Comparison of ENCODE assay signal across 8 cellular contexts in the genomic region with DNA sequence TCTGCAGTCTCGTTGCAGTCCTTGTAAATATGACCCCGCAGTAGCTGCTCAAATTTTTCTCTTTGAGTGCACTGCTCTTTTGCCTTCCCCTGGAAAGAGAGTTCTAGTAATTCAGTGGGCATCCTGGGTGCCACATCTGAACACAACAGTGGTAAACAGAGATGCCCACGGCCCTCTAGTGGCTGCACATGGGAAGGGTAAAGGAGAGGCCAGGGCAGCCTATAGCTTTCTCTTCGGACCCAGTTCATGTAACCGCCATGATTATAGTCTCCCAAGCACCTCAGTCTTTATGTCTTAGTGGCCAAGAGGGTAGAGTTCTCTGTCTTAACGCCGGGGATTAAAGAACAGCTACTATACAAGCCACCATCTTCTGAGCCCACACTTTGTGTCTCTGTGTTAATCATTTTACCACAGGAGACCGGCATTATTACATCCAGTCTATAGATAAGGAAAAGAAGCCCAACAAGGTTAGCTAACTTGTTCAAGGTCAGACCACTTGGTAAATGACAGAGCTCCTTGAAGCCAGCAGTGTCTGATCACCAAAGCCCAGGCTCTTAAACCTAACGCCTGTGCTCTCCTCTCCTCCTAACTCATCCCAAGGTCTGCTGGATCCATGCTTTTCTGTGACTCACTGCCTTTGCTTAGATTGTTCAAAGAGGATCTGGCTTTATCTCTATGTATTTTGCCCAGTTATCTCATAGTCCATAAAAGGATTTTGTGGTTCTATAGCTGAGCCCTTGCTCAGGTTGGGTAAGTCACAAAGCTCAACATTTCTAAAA.
A peak's percentile ranks its signal among the peaks of the same experiment; 100 is the strongest.
DNase-seq lines count a peak whose midpoint lies in the region; ATAC-seq and TF ChIP-seq lines count a peak whose summit lies in the region.

No MANE protein-coding gene starts in this region.

- ATAC-seq in gastroesophageal sphincter: no peak

- POLR2A ChIA-PET in HEK293T (lab: Yijun Ruan, JAX): interaction anchor here (0.6 kb wide), 1 partner anchor 482 kb away, joined by 3 read pairs; a partner anchor contains a TSS

- DNase-seq in NCI-H2081 (lab: John Stamatoyannopoulos, UW) (peak; percentile 14 to 54), NCI-H2081 treated with DMSO at 0.1 percent for 48 hours (lab: John Stamatoyannopoulos, UW) (no peak), HEK293T (ENCODE audit: extremely low spot score) (peak; percentile 36), NB4 (ENCODE audit: low read depth) (peak; percentile 37), epithelial cell of esophagus (ENCODE audit: low read depth) (peak; percentile 51), osteocyte (ENCODE audit: extremely low spot score, unreplicated experiment) (no peak)
- DNase-seq in activated CD4-positive, alpha-beta T cell treated with anti-CD3 and anti-CD28 coated beads for 24 hours (ENCODE audit: low read depth in 2 of 2): peak; percentile 8 to 25

- H3K27ac Mint-ChIP-seq in osteocyte (ENCODE audit: unreplicated experiment): no peak overlapping the region

- no peaks in the 10 kb centered on the region for H3K4me1 Mint-ChIP-seq in osteocyte (ENCODE audit: unreplicated experiment)

- TF ChIP-seq EP300 in gastroesophageal sphincter (IDR thresholded peaks at IDR 0.05): no peak

- H3K27me3 Mint-ChIP-seq in osteocyte (ENCODE audit: unreplicated experiment): no peaks in the 10 kb centered on the region

- H3K27me3 ChIP-seq in gastroesophageal sphincter: no peaks in the 10 kb centered on the region

- peaks cover 0 to 11% (median 0%) of the 10 kb centered on the region in 3 donors for H3K9me3 ChIP-seq in gastroesophageal sphincter

- H3K4me3 Mint-ChIP-seq in osteocyte (ENCODE audit: unreplicated experiment): no peak overlapping the region

- no peak overlapping the region for H3K4me3 ChIP-seq in NB4 (ENCODE audit: low read depth, low read length)
- H3K4me3 ChIP-seq in epithelial cell of esophagus (ENCODE audit: low read length): no peak overlapping the region
- no peak overlapping the region for H3K4me3 ChIP-seq in gastroesophageal sphincter

- no peaks in the 10 kb centered on the region for H3K9me3 Mint-ChIP-seq in osteocyte (ENCODE audit: unreplicated experiment)

- peaks cover 0 to 5% of the 10 kb centered on the region in 2 donors for H3K36me3 ChIP-seq in gastroesophageal sphincter

- CTCF ChIA-PET in HEK293T (lab: Yijun Ruan, JAX): interaction anchor here (0.7 to 1.5 kb wide), 8 partner anchors 13 to 244 kb away, joined by 3 to 7 read pairs (median 3); no protein-coding TSS in a partner anchor

- TF ChIP-seq CTCF in NB4 (IDR thresholded peaks at IDR 0.05; ENCODE audit: low read depth, low read length) (peak; percentile 87), epithelial cell of esophagus (IDR thresholded peaks at IDR 0.05; ENCODE audit: insufficient read depth, low read depth, low read length, missing control alignments) (peak; percentile 76), osteocyte (IDR thresholded peaks at IDR 0.05) (peak; percentile 70), gastroesophageal sphincter (IDR thresholded peaks at IDR 0.05) (peak in 1 of 4 experiments; percentile 41)

- WGBS in gastroesophageal sphincter (ENCODE audit: low coverage in 1 of 2), 2 donors: 73 to 79% methylated on average over 8 of the region's 9 CpGs

- H3K27ac ChIP-seq in gastroesophageal sphincter: no peak overlapping the region

- H3K36me3 Mint-ChIP-seq in osteocyte (ENCODE audit: unreplicated experiment): no peaks in the 10 kb centered on the region

- TF ChIP-seq POLR2A in NB4 (IDR thresholded peaks at IDR 0.05; ENCODE audit: extremely low read depth, insufficient read length) (no peak), gastroesophageal sphincter (IDR thresholded peaks at IDR 0.05) (no peak)

- no peaks in the 10 kb centered on the region for H3K4me1 ChIP-seq in gastroesophageal sphincter

TF ChIP-seq in HEK293T, 16 proteins besides CTCF, POLR2A, EP300 and RAD21:
- TF ChIP-seq CTBP1 (IDR thresholded peaks at IDR 0.05; ENCODE audit: borderline replicate concordance) (no peak), ZNF384 (IDR thresholded peaks at IDR 0.05) (no peak), BHLHE40 (IDR thresholded peaks at IDR 0.05; ENCODE audit: borderline replicate concordance) (no peak), NFRKB (IDR thresholded peaks at IDR 0.05) (no peak), FOXM1 (IDR thresholded peaks at IDR 0.05; ENCODE audit: borderline replicate concordance) (no peak), FOXA1 (IDR thresholded peaks at IDR 0.05) (no peak), SUZ12 (IDR thresholded peaks at IDR 0.05) (no peak), L3MBTL2 (conservative IDR thresholded peaks at IDR 0.05) (no peak), ARNT (IDR thresholded peaks at IDR 0.05) (no peak), SP1 (IDR thresholded peaks at IDR 0.05) (no peak), HDGF (IDR thresholded peaks at IDR 0.05; ENCODE audit: borderline replicate concordance) (no peak), FOXK2 (IDR thresholded peaks at IDR 0.05) (no peak)
- TF ChIP-seq, protein P1, sequence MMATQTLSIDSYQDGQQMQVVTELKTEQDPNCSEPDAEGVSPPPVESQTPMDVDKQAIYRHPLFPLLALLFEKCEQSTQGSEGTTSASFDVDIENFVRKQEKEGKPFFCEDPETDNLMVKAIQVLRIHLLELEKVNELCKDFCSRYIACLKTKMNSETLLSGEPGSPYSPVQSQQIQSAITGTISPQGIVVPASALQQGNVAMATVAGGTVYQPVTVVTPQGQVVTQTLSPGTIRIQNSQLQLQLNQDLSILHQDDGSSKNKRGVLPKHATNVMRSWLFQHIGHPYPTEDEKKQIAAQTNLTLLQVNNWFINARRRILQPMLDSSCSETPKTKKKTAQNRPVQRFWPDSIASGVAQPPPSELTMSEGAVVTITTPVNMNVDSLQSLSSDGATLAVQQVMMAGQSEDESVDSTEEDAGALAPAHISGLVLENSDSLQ (IDR thresholded peaks at IDR 0.05): no peak
TF ChIP-seq in HEK293T: peak in this region for 0.

Comparison
In these comparisons a context has a peak if more than half of its experiments do, and no peak if none do; other contexts are left out.
1. DNase-seq: peak in NCI-H2081 (2 of 2), HEK293T (single experiment), NB4 (single experiment), activated CD4-positive, alpha-beta T cell treated with anti-CD3 and anti-CD28 coated beads for 24 hours (2 of 2) and epithelial cell of esophagus (single experiment); none in NCI-H2081 treated with DMSO at 0.1 percent for 48 hours (single experiment) and osteocyte (single experiment).